Comparison of ENCODE assay signal across 8 cellular contexts in the genomic region with DNA sequence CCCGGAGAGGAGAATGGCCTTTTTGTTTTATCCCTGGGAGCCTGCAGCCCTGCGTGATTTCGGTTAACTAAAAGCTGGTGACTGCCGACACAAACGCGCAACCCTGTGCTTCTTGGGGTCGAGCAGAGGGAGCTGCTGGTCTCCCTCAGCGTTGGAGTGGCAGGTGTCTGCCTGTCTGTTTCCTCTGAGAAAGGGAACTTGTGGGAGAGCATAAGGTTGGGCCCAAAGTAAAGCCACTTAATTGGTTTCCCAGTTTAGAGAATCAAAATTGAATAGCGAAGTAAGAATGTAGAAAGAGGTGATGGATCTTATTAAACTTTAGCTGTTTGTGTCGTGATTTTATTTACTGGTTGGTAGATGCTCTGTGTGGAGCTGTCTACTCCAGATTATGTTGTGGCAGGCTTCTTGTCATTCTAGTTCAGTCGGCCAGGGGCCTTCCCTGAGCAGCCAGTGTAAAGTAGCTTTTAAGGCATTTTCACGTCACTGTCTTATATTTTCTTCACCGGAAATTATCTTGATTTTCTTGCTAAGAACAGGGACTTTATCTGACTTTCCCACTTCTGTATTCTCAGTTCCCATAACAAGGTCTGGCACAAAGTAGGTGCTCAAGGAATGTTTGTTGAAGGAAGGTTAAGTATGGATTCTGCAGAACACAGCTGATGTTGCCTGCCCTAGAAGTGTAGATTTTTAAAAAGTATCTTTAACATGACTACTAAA. TPM values are rescaled to one million over a fixed set of nuclear protein-coding genes. Genes with fewer than 3 reads are reported as not detected.
DNase-seq lines count a peak whose midpoint lies in the region; ATAC-seq and TF ChIP-seq lines count a peak whose summit lies in the region.

No MANE protein-coding gene starts in this region.

- H3K4me3 Mint-ChIP-seq in activated naive CD8-positive, alpha-beta T cell treated with anti-CD3 and anti-CD28 coated beads for 36 hours = peak overlapping the region; percentile 96

- peaks cover 8% of the 10 kb centered on the region; the same call in 1 of the 2 replicates for H3K4me1 ChIP-seq in iPS-20b (ENCODE audit: insufficient read depth, low read length)
- H3K4me1 ChIP-seq in stomach = peaks cover 8 to 36% (median 26%) of the 10 kb centered on the region in 4 donors

- H3K36me3 ChIP-seq in iPS-20b (ENCODE audit: insufficient read depth, low read depth, low read length) (peaks cover 46% of the 10 kb centered on the region), stomach (peaks cover 24 to 45% (median 42%) of the 10 kb centered on the region in 4 donors)

- POLR2A ChIA-PET in AG04449 (lab: Yijun Ruan, JAX) = interaction anchor here (0.6 to 1.8 kb wide), 7 partner anchors 41 to 269 kb away, joined by 3 to 9 read pairs (median 3); a partner anchor contains a TSS

- TF ChIP-seq CTCF in AG04449 (IDR thresholded peaks at IDR 0.05; ENCODE audit: insufficient read depth, low read length, missing control alignments) = no peak
- TF ChIP-seq CTCF in stomach (IDR thresholded peaks at IDR 0.05) = no peak

- no peaks in the 10 kb centered on the region for H3K9me3 Mint-ChIP-seq in activated naive CD8-positive, alpha-beta T cell treated with anti-CD3 and anti-CD28 coated beads for 36 hours

- peak overlapping the region; percentile 93 for H3K9ac ChIP-seq in iPS-20b (ENCODE audit: low read depth, low read length)

- 1 to 4% (median 2%) methylated on average over 13 of the region's 13 CpGs for WGBS in stomach, 5 donors

- no peaks in the 10 kb centered on the region for H3K27me3 Mint-ChIP-seq in activated naive CD8-positive, alpha-beta T cell treated with anti-CD3 and anti-CD28 coated beads for 36 hours

- peak; percentile 2 for ATAC-seq in GM18508 (IDR thresholded peaks at IDR 0.05; ENCODE audit: insufficient read depth, unreplicated experiment)
- peak; percentile 5 for ATAC-seq in HG03521 (IDR thresholded peaks at IDR 0.05; ENCODE audit: unreplicated experiment)
- ATAC-seq in GM19452 (IDR thresholded peaks at IDR 0.05; ENCODE audit: unreplicated experiment) = no peak

- no peak for TF ChIP-seq POLR2A in stomach (IDR thresholded peaks at IDR 0.05)

- H3K36me3 Mint-ChIP-seq in activated naive CD8-positive, alpha-beta T cell treated with anti-CD3 and anti-CD28 coated beads for 36 hours = peaks cover 37% of the 10 kb centered on the region

- H3K27ac Mint-ChIP-seq in activated naive CD8-positive, alpha-beta T cell treated with anti-CD3 and anti-CD28 coated beads for 36 hours = peak overlapping the region; percentile 97

- peaks cover 34% of the 10 kb centered on the region for H3K4me1 Mint-ChIP-seq in activated naive CD8-positive, alpha-beta T cell treated with anti-CD3 and anti-CD28 coated beads for 36 hours

- CTCF ChIA-PET in AG04449 (lab: Yijun Ruan, JAX) = interaction anchor here (0.6 to 4.2 kb wide), 5 partner anchors 14 to 268 kb away, joined by 3 to 33 read pairs (median 3); no protein-coding TSS in a partner anchor

- H3K4me3 ChIP-seq in AG04449 (ENCODE audit: low read depth, low read length) (peak overlapping the region; percentile 99), iPS-20b (ENCODE audit: low read length) (peak overlapping the region; percentile 90), stomach (peak overlapping the region; percentile 71 to 87 (median 86))

- H3K27ac ChIP-seq in iPS-20b (ENCODE audit: low read length) = peak overlapping the region; percentile 1
- peak overlapping the region; percentile 77 to 97 (median 93) for H3K27ac ChIP-seq in stomach

- DNase-seq in AG04449 (ENCODE audit: low read depth, low spot score) = no peak
- DNase-seq in activated naive CD8-positive, alpha-beta T cell treated with anti-CD3 and anti-CD28 coated beads for 36 hours = no peak
- no peak for DNase-seq in stomach
- DNase-seq in NCI-H1048 (lab: John Stamatoyannopoulos, UW) = no peak

- H3K9me3 ChIP-seq in iPS-20b (ENCODE audit: insufficient read depth, low read depth, low read length) (no peaks in the 10 kb centered on the region), stomach (no peaks in the 10 kb centered on the region)

- no peak for TF ChIP-seq EP300 in stomach (IDR thresholded peaks at IDR 0.05)

- H3K27me3 ChIP-seq in iPS-20b (ENCODE audit: insufficient read depth, low read length) = no peaks in the 10 kb centered on the region
- no peaks in the 10 kb centered on the region for H3K27me3 ChIP-seq in stomach

- intact Hi-C loops in stomach (cut with DNase I; ENCODE audit: low total_unique reads) = loop anchor here (10.0 kb wide), 1 partner anchor 269 kb away; no protein-coding TSS in a partner anchor

RNA-seq across cellular contexts. Expression of a gene that starts 0.7 kb away (rescaled TPM):
- total RNA-seq in activated naive CD8-positive, alpha-beta T cell treated with anti-CD3 and anti-CD28 coated beads for 36 hours = 10 to 100 TPM; 63.6 to 65.1 TPM
- total RNA-seq in stomach = 10 to 100 TPM in 3 of 5 donors, 1 to 10 TPM in 2; 1.2 to 25.3 (median 14.1) TPM
- polyA plus RNA-seq in stomach = 10 to 100 TPM; 16.2 to 22.2 (median 17.0) TPM

RNA-seq across cellular contexts. Expression of a gene that starts 20.4 kb away (rescaled TPM):
- total RNA-seq in activated naive CD8-positive, alpha-beta T cell treated with anti-CD3 and anti-CD28 coated beads for 36 hours = not detected
- total RNA-seq in stomach = 1 to 10 TPM in 1 of 5 donors, under 1 TPM in 1, not detected in 3; 0.92 to 1.8 TPM
- polyA plus RNA-seq in stomach = not detected
